ENCODE assay signal across 8 cellular contexts in genomic region chr10:131981429-131982184, GRCh38. TPM values are rescaled to one million over a fixed set of nuclear protein-coding genes. Genes with fewer than 3 reads are reported as not detected.
DNase-seq lines count a peak whose midpoint lies in the region; ATAC-seq and TF ChIP-seq lines count a peak whose summit lies in the region.

A gene with protein sequence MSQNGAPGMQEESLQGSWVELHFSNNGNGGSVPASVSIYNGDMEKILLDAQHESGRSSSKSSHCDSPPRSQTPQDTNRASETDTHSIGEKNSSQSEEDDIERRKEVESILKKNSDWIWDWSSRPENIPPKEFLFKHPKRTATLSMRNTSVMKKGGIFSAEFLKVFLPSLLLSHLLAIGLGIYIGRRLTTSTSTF (minus strand): TSS chr10:131981923. CDS start chr10:131981806, 117 bp downstream.

- H3K4me1 ChIP-seq in endodermal cell (ENCODE audit: control insufficient read depth, insufficient read depth, low read length) (no peaks in the 10 kb centered on the region), mesodermal cell (ENCODE audit: control insufficient read depth, insufficient read depth, low read length, poor library complexity, severe bottlenecking) (peaks cover 20% of the 10 kb centered on the region)

- H3K4me3 ChIP-seq in endodermal cell (ENCODE audit: low read length) (peak within 1 kb of the TSS; percentile 93), mesodermal cell (ENCODE audit: extremely low read depth, insufficient read depth, low read length, poor library complexity, severe bottlenecking) (peak within 1 kb of the TSS; percentile 79)

- peaks cover 23% of the 10 kb centered on the region for H3K27me3 Mint-ChIP-seq in endodermal cell (ENCODE audit: insufficient read depth)

- no peak within 1 kb of the TSS for H3K27ac ChIP-seq in endodermal cell (ENCODE audit: low read depth, low read length)
- H3K27ac ChIP-seq in mesodermal cell (ENCODE audit: low read depth, low read length, severe bottlenecking): no peak within 1 kb of the TSS

- H3K36me3 ChIP-seq in endodermal cell (ENCODE audit: control insufficient read depth, insufficient read depth, low read length): peaks cover 17% of the 10 kb centered on the region
- peaks cover 17% of the 10 kb centered on the region for H3K36me3 ChIP-seq in mesodermal cell (ENCODE audit: control insufficient read depth, insufficient read depth, low read length)

- H3K9ac ChIP-seq in endodermal cell (ENCODE audit: extremely low read depth, low read length, poor library complexity, severe bottlenecking): peak within 1 kb of the TSS; percentile 80

- TF ChIP-seq CTCF in endodermal cell (conservative IDR thresholded peaks at IDR 0.05): peak; percentile 56

- H3K9me3 ChIP-seq in endodermal cell (ENCODE audit: control insufficient read depth, low read length): peaks cover 18% of the 10 kb centered on the region
- H3K9me3 ChIP-seq in mesodermal cell (ENCODE audit: control insufficient read depth, low read length): no peaks in the 10 kb centered on the region

- H3K36me3 Mint-ChIP-seq in endodermal cell (ENCODE audit: low read depth): peaks cover 31% of the 10 kb centered on the region

- peak; percentile 95 for DNase-seq in CD1c-positive myeloid dendritic cell (ENCODE audit: extremely low spot score)
- peak; percentile 39 to 80 for DNase-seq in NOMO-1 (lab: John Stamatoyannopoulos, UW; ENCODE audit: unreplicated experiment in 2 of 2)
- DNase-seq in activated CD8-positive, alpha-beta memory T cell treated with anti-CD3 and anti-CD28 coated beads, Interleukin-2, amount 50 U/mL, for 24 hours (ENCODE audit: extremely low read depth): peak; percentile 76
- DNase-seq in endodermal cell: peak; percentile 97
- peak; percentile 94 for DNase-seq in stimulated activated CD8-positive, alpha-beta memory T cell treated with anti-CD3 and anti-CD28 coated beads, Interleukin-15, amount 100 ng/mL, for 24 hours (ENCODE audit: low read depth)

- H3K4me1 Mint-ChIP-seq in endodermal cell: peaks cover 29% of the 10 kb centered on the region

- WGBS in endodermal cell (ENCODE audit: insufficient coverage in 1 of 2, insufficient read length in 1 of 2), 2 experiments: 0% methylated on average over 8 to 98 of the region's 100 CpGs
- 0% methylated on average over 34 to 66 of the region's 100 CpGs for WGBS in mesodermal cell (ENCODE audit: insufficient coverage in 2 of 2), 2 experiments

- H3K27ac Mint-ChIP-seq in endodermal cell: peak within 1 kb of the TSS; percentile 82

- H3K9me3 Mint-ChIP-seq in endodermal cell: peaks cover 30% of the 10 kb centered on the region

- peak within 1 kb of the TSS; percentile 85 for H3K4me3 Mint-ChIP-seq in endodermal cell

- peaks cover 7% of the 10 kb centered on the region for H3K27me3 ChIP-seq in endodermal cell (ENCODE audit: control insufficient read depth, insufficient read depth, low read length, poor library complexity, severe bottlenecking)

- ATAC-seq in GM19328 (IDR thresholded peaks at IDR 0.05; ENCODE audit: unreplicated experiment): peak; percentile 88
- peak; percentile 79 for ATAC-seq in HG03469 (IDR thresholded peaks at IDR 0.05; ENCODE audit: unreplicated experiment)

RNA-seq across cellular contexts. Expression of the gene that starts here (rescaled TPM):
- 100 to 1,000 TPM in 1 of 2 donors, 10 to 100 TPM in 1; 93.5 to 108 TPM for total RNA-seq in endodermal cell
- polyA plus RNA-seq in endodermal cell (2013, experiment 1 of 2): 149 TPM
- polyA plus RNA-seq in endodermal cell (2013, experiment 2 of 2): 135 TPM
- polyA plus RNA-seq in mesodermal cell (2013, experiment 1 of 2): 47.7 TPM
- polyA plus RNA-seq in mesodermal cell (2013, experiment 2 of 2): 49.0 TPM
